In genomic region chr5:860506-861150, GRCh38 we compare ENCODE assay signal across 21 cellular contexts.
"Had no signal": no experiment of that assay in that cellular context is flagged by ENCODE, and none has a peak within 500 bp of the region (broad histone marks: within the 10 kb centered on the region; RNA-seq: fewer than 3 reads in every experiment).

No MANE protein-coding gene starts in this region.

- H3K27ac Mint-ChIP-seq: activated CD4-positive, alpha-beta memory T cell treated with anti-CD3 and anti-CD28 coated beads, Interleukin-2, amount 10 ng/mL, durations not matched to agents 7 days and 5 days; activated CD4-positive, alpha-beta T cell treated with anti-CD3 and anti-CD28 coated beads, Interleukin-2, amount 10 ng/mL, durations not matched to agents 24 days and 14 days; activated naive CD4-positive, alpha-beta T cell treated with anti-CD3 and anti-CD28 coated beads for 36 hours; activated T-cell treated with anti-CD3 and anti-CD28 coated beads, Interleukin-2, amount 50 U/mL, for 72 hours; neural progenitor cell; stimulated activated naive B cell treated with anti-CD40 and anti-IgM and Interleukin-4, amounts not matched to agents 10 μg/mL and 1 μg/mL and 100 μg/mL, for 72 hours had no signal

- DNase-seq: activated CD4-positive, alpha-beta memory T cell treated with anti-CD3 and anti-CD28 coated beads, Interleukin-2, amount 10 ng/mL, durations not matched to agents 7 days and 5 days; activated CD4-positive, alpha-beta T cell treated with anti-CD3 and anti-CD28 coated beads, Interleukin-2, amount 10 ng/mL, durations not matched to agents 24 days and 14 days; activated effector memory CD4-positive, alpha-beta T cell treated with Interleukin-2 at 50 U/mL for 16 hours; activated naive CD4-positive, alpha-beta T cell treated with anti-CD3 and anti-CD28 coated beads for 36 hours; activated T-cell treated with anti-CD3 and anti-CD28 coated beads, Interleukin-2, amount 50 U/mL, for 72 hours; amygdala; cerebellar nuclear complex; foreskin fibroblast; naive B cell; stimulated activated CD4-positive, alpha-beta T cell treated with anti-CD3 and anti-CD28 coated beads, Interleukin-12 subunit alpha, Interleukin-12 subunit beta, amount 100 ng/mL, for 4 hours; stimulated activated naive B cell treated with anti-CD40 and anti-IgM and Interleukin-4, amounts not matched to agents 10 μg/mL and 1 μg/mL and 100 μg/mL, for 72 hours had no signal

- H3K4me3 Mint-ChIP-seq: activated CD4-positive, alpha-beta memory T cell treated with anti-CD3 and anti-CD28 coated beads, Interleukin-2, amount 10 ng/mL, durations not matched to agents 7 days and 5 days; activated CD4-positive, alpha-beta T cell treated with anti-CD3 and anti-CD28 coated beads, Interleukin-2, amount 10 ng/mL, durations not matched to agents 24 days and 14 days; activated naive CD4-positive, alpha-beta T cell treated with anti-CD3 and anti-CD28 coated beads for 36 hours; activated T-cell treated with anti-CD3 and anti-CD28 coated beads, Interleukin-2, amount 50 U/mL, for 72 hours; naive B cell; neural progenitor cell; stimulated activated naive B cell treated with anti-CD40 and anti-IgM and Interleukin-4, amounts not matched to agents 10 μg/mL and 1 μg/mL and 100 μg/mL, for 72 hours had no signal

- H3K4me1 Mint-ChIP-seq: activated CD4-positive, alpha-beta memory T cell treated with anti-CD3 and anti-CD28 coated beads, Interleukin-2, amount 10 ng/mL, durations not matched to agents 7 days and 5 days; activated CD4-positive, alpha-beta T cell treated with anti-CD3 and anti-CD28 coated beads, Interleukin-2, amount 10 ng/mL, durations not matched to agents 24 days and 14 days; neural progenitor cell; stimulated activated naive B cell treated with anti-CD40 and anti-IgM and Interleukin-4, amounts not matched to agents 10 μg/mL and 1 μg/mL and 100 μg/mL, for 72 hours had no signal

- ATAC-seq: activated CD4-positive, CD25-positive, alpha-beta regulatory T cell treated with anti-CD3 and anti-CD28 coated beads, Interleukin-2, amount 50 U/mL, for 24 hours; activated T-cell treated with anti-CD3 and anti-CD28 coated beads, Interleukin-2, amount 50 U/mL, for 72 hours; left lobe of liver; psoas muscle; stimulated activated naive B cell treated with anti-CD40 and anti-IgM and Interleukin-4, amounts not matched to agents 10 μg/mL and 1 μg/mL and 100 μg/mL, for 72 hours had no signal

- H3K27me3 ChIP-seq: heart right ventricle, neural progenitor cell, right atrium auricular region, upper lobe of left lung had no signal

- H3K27ac ChIP-seq: coronary artery, heart right ventricle, neural progenitor cell, psoas muscle, right atrium auricular region, upper lobe of left lung, VCaP had no signal

- H3K36me3 ChIP-seq: neural progenitor cell had no signal

- H3K27me3 Mint-ChIP-seq: activated CD4-positive, alpha-beta memory T cell treated with anti-CD3 and anti-CD28 coated beads, Interleukin-2, amount 10 ng/mL, durations not matched to agents 7 days and 5 days; activated CD4-positive, alpha-beta T cell treated with anti-CD3 and anti-CD28 coated beads, Interleukin-2, amount 10 ng/mL, durations not matched to agents 24 days and 14 days; naive B cell; stimulated activated naive B cell treated with anti-CD40 and anti-IgM and Interleukin-4, amounts not matched to agents 10 μg/mL and 1 μg/mL and 100 μg/mL, for 72 hours had no signal

- H3K36me3 Mint-ChIP-seq: naive B cell had no signal

- H3K4me3 ChIP-seq: coronary artery, heart right ventricle, lung, neural progenitor cell, psoas muscle, right atrium auricular region, upper lobe of left lung had no signal

- H3K9me3 ChIP-seq: heart right ventricle, psoas muscle, right atrium auricular region, upper lobe of left lung had no signal

- H3K9me3 Mint-ChIP-seq: activated CD4-positive, alpha-beta memory T cell treated with anti-CD3 and anti-CD28 coated beads, Interleukin-2, amount 10 ng/mL, durations not matched to agents 7 days and 5 days; activated CD4-positive, alpha-beta T cell treated with anti-CD3 and anti-CD28 coated beads, Interleukin-2, amount 10 ng/mL, durations not matched to agents 24 days and 14 days; activated naive CD4-positive, alpha-beta T cell treated with anti-CD3 and anti-CD28 coated beads for 36 hours; activated T-cell treated with anti-CD3 and anti-CD28 coated beads, Interleukin-2, amount 50 U/mL, for 72 hours; naive B cell; neural progenitor cell; stimulated activated naive B cell treated with anti-CD40 and anti-IgM and Interleukin-4, amounts not matched to agents 10 μg/mL and 1 μg/mL and 100 μg/mL, for 72 hours had no signal
